ENCODE assay signal across 10 cellular contexts in genomic region chrX:109281478-109282275, GRCh38.
A peak's percentile ranks its signal among the peaks of the same experiment; 100 is the strongest.
DNase-seq lines count a peak whose midpoint lies in the region; ATAC-seq and TF ChIP-seq lines count a peak whose summit lies in the region.
"Had no signal": no experiment of that assay in that cellular context is flagged by ENCODE, and none has a peak within 500 bp of the region (broad histone marks: within the 10 kb centered on the region; RNA-seq: fewer than 3 reads in every experiment).

No MANE protein-coding gene starts in this region.

- H3K4me3 ChIP-seq in heart right ventricle: no peak overlapping the region
- no peak overlapping the region for H3K4me3 ChIP-seq in transverse colon

- no peak overlapping the region for H3K27ac Mint-ChIP-seq in WTC11

- DNase-seq in heart right ventricle: peak in 1 of 2 donors; percentile 23
- no peak for DNase-seq in cardiac septum (ENCODE audit: low spot score)
- no peak for DNase-seq in WTC11 (ENCODE audit: low spot score)
- peak; percentile 9 for DNase-seq in transverse colon
- no peak for DNase-seq in activated gamma-delta T cell treated with Interleukin-2 at 50 U/mL for 16 hours
- no peak for DNase-seq in SHP77 (lab: John Stamatoyannopoulos, UW)
- no peak for DNase-seq in DMS 273 (lab: John Stamatoyannopoulos, UW; ENCODE audit: unreplicated experiment)
- DNase-seq: PC-3, posterior cingulate gyrus had no signal

- 0 out of 2 replicates have a peak, but pooled peaks cover 2% of the 10 kb centered on the region for H3K27me3 Mint-ChIP-seq in WTC11 (ENCODE audit: low read depth)

- H3K36me3 ChIP-seq in heart right ventricle (no peaks in the 10 kb centered on the region), transverse colon (no peaks in the 10 kb centered on the region)

- H3K4me1 ChIP-seq in heart right ventricle: peaks cover 0 to 4% (median 0%) of the 10 kb centered on the region in 9 donors
- no peaks in the 10 kb centered on the region for H3K4me1 ChIP-seq in transverse colon

- TF ChIP-seq CTCF in heart right ventricle (IDR thresholded peaks at IDR 0.05) (no peak), WTC11 (IDR thresholded peaks at IDR 0.05) (no peak), transverse colon (IDR thresholded peaks at IDR 0.05) (no peak)

- H3K27me3 ChIP-seq in heart right ventricle (peaks cover 0 to 24% (median 0%) of the 10 kb centered on the region in 7 donors), transverse colon (no peaks in the 10 kb centered on the region)

- no peak overlapping the region for H3K27ac ChIP-seq in heart right ventricle
- no peak overlapping the region for H3K27ac ChIP-seq in transverse colon

- in situ Hi-C loops in transverse colon (cut with MboI; ENCODE audit: low pct_ligation_motif_present in 1 of 4, low pct_unique_long_range_greater_than_20kb in 1 of 4, low sequenced_read_pairs in 3 of 4): no loop called here

- no peak for TF ChIP-seq EP300 in transverse colon (IDR thresholded peaks at IDR 0.05; ENCODE audit: low read depth)

- peaks cover 8% of the 10 kb centered on the region for H3K4me1 Mint-ChIP-seq in WTC11

- ATAC-seq in heart right ventricle (peak in 6 of 8 donors; percentile 26 to 69 (median 50)), HG03095 (IDR thresholded peaks at IDR 0.05; ENCODE audit: unreplicated experiment) (peak; percentile 83), WTC11 (peak; percentile 82)
- ATAC-seq: PC-3 had no signal

- H3K9me3 ChIP-seq in heart right ventricle (no peaks in the 10 kb centered on the region), transverse colon (no peaks in the 10 kb centered on the region)

- H3K36me3 Mint-ChIP-seq in WTC11: no peaks in the 10 kb centered on the region

- 5 to 6% methylated on average over 3 of the region's 3 CpGs for WGBS in heart right ventricle, 2 donors
- WGBS in transverse colon (ENCODE audit: low coverage in 1 of 2), 2 donors: 10 to 20% methylated on average over 1 to 3 of the region's 3 CpGs

- CTCF ChIA-PET in WTC11 (lab: Charles Lee): no interaction called here

- POLR2A ChIA-PET in WTC11 (lab: Charles Lee): no interaction called here

- no peak overlapping the region for H3K4me3 Mint-ChIP-seq in WTC11

- H3K9me3 Mint-ChIP-seq in WTC11: 0 out of 2 replicates have a peak, but pooled peaks cover 2% of the 10 kb centered on the region

- no peak for TF ChIP-seq POLR2A in transverse colon (IDR thresholded peaks at IDR 0.05)

- intact Hi-C loops in heart right ventricle (cut with DNase I) (no loop called here), cardiac septum (cut with DNase I) (no loop called here), transverse colon (cut with DNase I; ENCODE audit: low total_unique reads) (no loop called here)

TF ChIP-seq in WTC11, 78 proteins besides CTCF, POLR2A, EP300 and RAD21:
- no peak for TF ChIP-seq ERG (CRISPR knock-in tag; IDR thresholded peaks at IDR 0.05)
- TF ChIP-seq TEAD4 (CRISPR knock-in tag; IDR thresholded peaks at IDR 0.05): no peak
- no peak for TF ChIP-seq NR3C1 (CRISPR knock-in tag; conservative IDR thresholded peaks at IDR 0.05; ENCODE audit: low read depth)
- TF ChIP-seq E2F4 (CRISPR knock-in tag; IDR thresholded peaks at IDR 0.05; ENCODE audit: borderline replicate concordance, low read depth): no peak
- no peak for TF ChIP-seq ZNF416 (CRISPR knock-in tag; IDR thresholded peaks at IDR 0.05)
- no peak for TF ChIP-seq TCF7 (CRISPR knock-in tag; IDR thresholded peaks at IDR 0.05; ENCODE audit: low read depth)
